25 cellular contexts compared by ENCODE assay signal in the genomic region with DNA sequence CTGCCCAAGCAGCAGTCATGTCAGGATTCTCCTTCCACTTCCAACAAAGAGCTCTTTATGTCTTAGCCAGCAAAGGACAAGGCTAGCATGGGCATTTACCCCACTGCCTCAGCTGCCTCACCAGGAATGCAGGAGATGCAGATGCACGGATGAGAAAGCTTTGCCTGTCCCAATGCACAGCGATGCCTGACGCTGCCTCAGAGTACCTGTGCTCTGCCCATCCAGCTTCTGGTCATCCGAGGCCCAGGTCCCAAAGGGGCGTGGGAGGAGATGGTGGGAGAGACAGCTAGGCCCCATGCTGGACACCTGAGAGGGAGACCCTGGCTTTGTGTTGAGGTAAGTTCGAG. TPM values are rescaled to one million over a fixed set of nuclear protein-coding genes. Genes with fewer than 3 reads are reported as not detected.
DNase-seq lines count a peak whose midpoint lies in the region; ATAC-seq, FAIRE-seq and TF ChIP-seq lines count a peak whose summit lies in the region.
"Had no signal": no experiment of that assay in that cellular context is flagged by ENCODE, and none has a peak within 500 bp of the region (broad histone marks: within the 10 kb centered on the region; RNA-seq: fewer than 3 reads in every experiment).

No MANE protein-coding gene starts in this region.

- H3K56ac ChIP-seq in H1 (replicated peaks; ENCODE audit: insufficient read length, low read depth, low read length) = no peak overlapping the region

- H3K4me3 Mint-ChIP-seq in nephron = no peak overlapping the region
- no peak overlapping the region for H3K4me3 Mint-ChIP-seq in CD4-positive, alpha-beta T cell
- H3K4me3 Mint-ChIP-seq: activated CD8-positive, alpha-beta memory T cell treated with anti-CD3 and anti-CD28 coated beads, Interleukin-2, amount 10 ng/mL, durations not matched to agents 7 days and 5 days; WTC11 had no signal

- no peak overlapping the region for H2BK15ac ChIP-seq in H1 (ENCODE audit: low read length)

- H3K27me3 Mint-ChIP-seq in nephron (ENCODE audit: low read depth) = peaks cover 4% of the 10 kb centered on the region
- no peaks in the 10 kb centered on the region for H3K27me3 Mint-ChIP-seq in CD4-positive, alpha-beta T cell
- H3K27me3 Mint-ChIP-seq: activated CD8-positive, alpha-beta memory T cell treated with anti-CD3 and anti-CD28 coated beads, Interleukin-2, amount 10 ng/mL, durations not matched to agents 7 days and 5 days had no signal

- TF ChIP-seq RAD21 in H1 (IDR thresholded peaks at IDR 0.05 in 1 of 2, conservative IDR thresholded peaks at IDR 0.05 in 1 of 2; ENCODE audit: low read depth in 2 of 2, low read length in 2 of 2) = no peak

- in situ Hi-C loops in Panc1 (cut with HindIII; ENCODE audit: low pct_unique_long_range_greater_than_20kb, low sequenced_read_pairs) = no loop called here

- no peaks in the 10 kb centered on the region for H3K79me2 ChIP-seq in H1 (ENCODE audit: control insufficient read depth in 1 of 2, insufficient read depth in 2 of 2, low read length in 2 of 2)

- H4K91ac ChIP-seq in H1 (replicated peaks; ENCODE audit: insufficient read length, low read length) = no peak overlapping the region

- BruUV-seq in Panc1 (replicated peaks; lab: Mats Ljungman, UMichigan) = no TSS peak

- no peak overlapping the region for H2AK5ac ChIP-seq in H1 (ENCODE audit: low read depth, low read length)

- DNase-seq in Panc1 (ENCODE audit: low read depth, low spot score) (no peak), H1 (ENCODE audit: low read depth in 1 of 2, low spot score in 2 of 2) (no peak), testis (no peak), DMS79 treated with DMSO at 0.1 percent for 48 hours (lab: John Stamatoyannopoulos, UW) (no peak)
- no peak for DNase-seq in CD4-positive, alpha-beta T cell
- DNase-seq: activated naive CD4-positive, alpha-beta T cell; activated T-cell treated with anti-CD3 and anti-CD28 coated beads, Interleukin-2, amount 50 U/mL, for 48 hours; brain microvascular endothelial cell; effector CD8-positive, alpha-beta T cell; EL; heart left ventricle; left colon; mesenchymal stem cell; NCI-H1092; NCI-H187; NCI-H2171 treated with DMSO at 0.1 percent for 48 hours; NCI-H524 had no signal

- peak overlapping the region in 2 of 3 experiments; percentile 38 to 79 for H3K27ac Mint-ChIP-seq in nephron
- H3K27ac Mint-ChIP-seq in CD4-positive, alpha-beta T cell = no peak overlapping the region
- H3K27ac Mint-ChIP-seq: activated CD8-positive, alpha-beta memory T cell treated with anti-CD3 and anti-CD28 coated beads, Interleukin-2, amount 10 ng/mL, durations not matched to agents 7 days and 5 days; WTC11 had no signal

- TF ChIP-seq CTCF in Panc1 (IDR thresholded peaks at IDR 0.05) (no peak), H1 (IDR thresholded peaks at IDR 0.05; ENCODE audit: control extremely low read depth in 1 of 3, insufficient read depth in 1 of 3, low read depth in 1 of 3, low read length in 3 of 3) (no peak), nephron (IDR thresholded peaks at IDR 0.05; ENCODE audit: unreplicated experiment in 3 of 3) (no peak), testis (IDR thresholded peaks at IDR 0.05) (no peak)
- no peak for TF ChIP-seq CTCF in CD4-positive, alpha-beta T cell (IDR thresholded peaks at IDR 0.05)

- no peak overlapping the region for H3K4me2 ChIP-seq in H1 (ENCODE audit: insufficient read depth in 1 of 2, low read depth in 2 of 2, low read length in 2 of 2)
- H3K4me2 ChIP-seq: smooth muscle cell had no signal

- POLR2A ChIA-PET in Panc1 (lab: Charles Lee) = no interaction called here
- POLR2A ChIA-PET in H1 (lab: Charles Lee; ENCODE audit: partially characterized antibody) = no interaction called here
- POLR2A ChIA-PET in CD4-positive, alpha-beta T cell (lab: Charles Lee) = no interaction called here

- H3K9me3 ChIP-seq in Panc1 (ENCODE audit: control insufficient read depth, insufficient read depth, low read depth, low read length) = no peaks in the 10 kb centered on the region
- H3K9me3 ChIP-seq in H1 (ENCODE audit: insufficient read depth in 2 of 2, low read depth in 1 of 2, low read length in 1 of 2) = no peaks in the 10 kb centered on the region
- H3K9me3 ChIP-seq in testis = no peaks in the 10 kb centered on the region
- no peaks in the 10 kb centered on the region for H3K9me3 ChIP-seq in CD4-positive, alpha-beta T cell (ENCODE audit: control insufficient read depth, low read length)
- H3K9me3 ChIP-seq: heart left ventricle had no signal

- H4K5ac ChIP-seq in H1 (ENCODE audit: insufficient read length, low read depth, low read length) = no peak overlapping the region

- no peak for FAIRE-seq in H1 (lab: Jason Lieb, UNC)
- FAIRE-seq: GM12891, HepG2, RCC 7860 had no signal

- no peak overlapping the region for H3K18ac ChIP-seq in H1 (ENCODE audit: extremely low read depth, low read length)

- intact Hi-C loops in Panc1 (cut with micrococcal nuclease; ENCODE audit: unreplicated experiment) = no loop called here
- intact Hi-C loops in testis (cut with DNase I; ENCODE audit: low total_unique reads) = no loop called here
- intact Hi-C loops in CD4-positive, alpha-beta T cell (cut with DNase I, micrococcal nuclease) = no loop called here

- H3K27ac ChIP-seq in Panc1 (ENCODE audit: low read length) (0 out of 2 replicates have a peak overlapping the region, but pooled peaks have one; percentile 4), H1 (ENCODE audit: low read depth, low read length) (no peak overlapping the region), temporal lobe (ENCODE audit: low read depth, low read length) (peak overlapping the region; percentile 93), testis (no peak overlapping the region)
- no peak overlapping the region for H3K27ac ChIP-seq in CD4-positive, alpha-beta T cell (ENCODE audit: low read depth, low read length)
- H3K27ac ChIP-seq: brain microvascular endothelial cell had no signal

- H3K36me3 ChIP-seq in Panc1 (ENCODE audit: control insufficient read depth, insufficient read depth, low read length) (no peaks in the 10 kb centered on the region), H1 (ENCODE audit: control insufficient read depth in 2 of 4, insufficient read depth in 4 of 4, low read length in 3 of 4) (no peaks in the 10 kb centered on the region), testis (ENCODE audit: low read depth, missing control alignments) (no peaks in the 10 kb centered on the region)
- H3K36me3 ChIP-seq: brain microvascular endothelial cell, heart left ventricle had no signal

- H2BK12ac ChIP-seq in H1 (ENCODE audit: low read depth, low read length) = 0 out of 2 replicates have a peak overlapping the region, but pooled peaks have one; percentile 4

- no peak overlapping the region for H2BK5ac ChIP-seq in H1 (ENCODE audit: low read depth, low read length)

- no peak overlapping the region for H3K23ac ChIP-seq in H1 (ENCODE audit: insufficient read length)

- no peaks in the 10 kb centered on the region for H3K79me1 ChIP-seq in H1 (ENCODE audit: low read depth, low read length)

- no peaks in the 10 kb centered on the region for H4K20me1 ChIP-seq in H1 (replicated peaks in 1 of 2; ENCODE audit: control insufficient read depth in 1 of 2, insufficient read depth in 2 of 2, low read length in 2 of 2)

- H3K36me3 Mint-ChIP-seq in nephron (ENCODE audit: low read depth) = no peaks in the 10 kb centered on the region
- H3K36me3 Mint-ChIP-seq in CD4-positive, alpha-beta T cell (ENCODE audit: low read depth) = no peaks in the 10 kb centered on the region
- H3K36me3 Mint-ChIP-seq: activated CD8-positive, alpha-beta memory T cell treated with anti-CD3 and anti-CD28 coated beads, Interleukin-2, amount 10 ng/mL, durations not matched to agents 7 days and 5 days; WTC11 had no signal

- no peak overlapping the region for H2BK120ac ChIP-seq in H1 (replicated peaks; ENCODE audit: low read depth, low read length)

- no peak overlapping the region for H3K14ac ChIP-seq in H1 (ENCODE audit: insufficient read length)

- H3K27me3 ChIP-seq in Panc1 (ENCODE audit: control insufficient read depth, insufficient read depth, low read length) = no peaks in the 10 kb centered on the region
- no peaks in the 10 kb centered on the region for H3K27me3 ChIP-seq in H1 (replicated peaks in 1 of 4; ENCODE audit: control insufficient read depth in 3 of 4, extremely low read depth in 1 of 4, insufficient read depth in 3 of 4, low read length in 3 of 4)
- H3K27me3 ChIP-seq in testis = no peaks in the 10 kb centered on the region
- H3K27me3 ChIP-seq in CD4-positive, alpha-beta T cell (ENCODE audit: control insufficient read depth, insufficient read depth, low read length) = no peaks in the 10 kb centered on the region
- H3K27me3 ChIP-seq: brain microvascular endothelial cell, heart left ventricle had no signal

- WGBS in H1 (ENCODE audit: extremely low coverage in 1 of 2, insufficient coverage in 1 of 2, insufficient read length in 1 of 2, insufficient replicate concordance in 2 of 2, low coverage in 1 of 2, low lambda C conversion rate in 2 of 2, missing lambda C conversion rate in 1 of 2), 2 experiments = 83% methylated on average over 6 of the region's 6 CpGs; no CpG with 5 or more reads in 1 of the 2 experiments
- WGBS in testis, 2 donors = 77 to 82% methylated on average over 6 of the region's 6 CpGs

- 0 out of 2 replicates have a peak overlapping the region, but pooled peaks have one; percentile 28 for H2AFZ ChIP-seq in H1 (ENCODE audit: low read length)

- ATAC-seq in Panc1 = no peak
- ATAC-seq in CD4-positive, alpha-beta T cell (ENCODE audit: poor library complexity) = no peak
- ATAC-seq: activated CD8-positive, alpha-beta memory T cell treated with anti-CD3 and anti-CD28 coated beads, Interleukin-2, amount 10 ng/mL, durations not matched to agents 7 days and 5 days; heart left ventricle; left colon had no signal

- H3K4me3 ChIP-seq in Panc1 (ENCODE audit: low read depth in 2 of 2, low read length in 2 of 2) = no peak overlapping the region
- no peak overlapping the region for H3K4me3 ChIP-seq in H1 (ENCODE audit: extremely low read depth in 1 of 4, insufficient read depth in 2 of 4, low read depth in 3 of 4, low read length in 4 of 4)
- no peak overlapping the region for H3K4me3 ChIP-seq in testis
- H3K4me3 ChIP-seq: heart left ventricle, smooth muscle cell had no signal

- no peak overlapping the region for H3K4ac ChIP-seq in H1 (replicated peaks; ENCODE audit: insufficient read length, low read depth, low read length)

- H3K4me1 ChIP-seq in Panc1 (ENCODE audit: control insufficient read depth, insufficient read depth, low read length) (peaks cover 3% of the 10 kb centered on the region), H1 (replicated peaks in 1 of 4; ENCODE audit: control insufficient read depth in 3 of 4, insufficient read depth in 4 of 4, low read length in 3 of 4) (peaks cover 0 to 6% (median 0%) of the 10 kb centered on the region in 4 experiments; a peak in 2 of 7 replicates), testis (peaks cover 9% of the 10 kb centered on the region)

- peaks cover 39% of the 10 kb centered on the region for H3K4me1 Mint-ChIP-seq in nephron
- no peaks in the 10 kb centered on the region for H3K4me1 Mint-ChIP-seq in CD4-positive, alpha-beta T cell (ENCODE audit: low read depth)
- H3K4me1 Mint-ChIP-seq: activated CD8-positive, alpha-beta memory T cell treated with anti-CD3 and anti-CD28 coated beads, Interleukin-2, amount 10 ng/mL, durations not matched to agents 7 days and 5 days had no signal

- H3K9ac ChIP-seq in H1 (replicated peaks in 1 of 4; ENCODE audit: extremely low read depth in 1 of 4, low read depth in 3 of 4, low read length in 3 of 4) = no peak overlapping the region

- TF ChIP-seq EP300 in H1 (IDR thresholded peaks at IDR 0.05; ENCODE audit: borderline replicate concordance in 1 of 2, low read depth in 2 of 2, low read length in 2 of 2) = no peak

- H4K8ac ChIP-seq in H1 (ENCODE audit: extremely low read depth, insufficient read depth, low read length) = no peak overlapping the region

- CTCF ChIA-PET in Panc1 (lab: Charles Lee) = no interaction called here
- CTCF ChIA-PET in H1 (lab: Charles Lee; ENCODE audit: partially characterized antibody) = interaction anchor here (0.9 to 1.3 kb wide), 2 partner anchors 12 to 52 kb away, joined by 5 to 8 read pairs; no protein-coding TSS in a partner anchor
- CTCF ChIA-PET in CD4-positive, alpha-beta T cell (lab: Charles Lee) = no interaction called here

- H2BK20ac ChIP-seq in H1 (ENCODE audit: low read length) = no peak overlapping the region

- H3K9me3 Mint-ChIP-seq in nephron = no peaks in the 10 kb centered on the region
- no peaks in the 10 kb centered on the region for H3K9me3 Mint-ChIP-seq in CD4-positive, alpha-beta T cell
- H3K9me3 Mint-ChIP-seq: WTC11 had no signal

- H3K23me2 ChIP-seq in H1 (ENCODE audit: low read depth, low read length) = no peaks in the 10 kb centered on the region

- TF ChIP-seq POLR2A in H1 (IDR thresholded peaks at IDR 0.05; ENCODE audit: control extremely low read depth in 1 of 2, low read depth in 2 of 2, low read length in 2 of 2) (no peak), testis (IDR thresholded peaks at IDR 0.05) (no peak)

RNA-seq across cellular contexts. Expression of a gene that starts 59.0 kb away (rescaled TPM):
- total RNA-seq in Panc1 (2021; ENCODE audit: unreplicated experiment) (187 TPM), temporal lobe (85.6 TPM), testis (10 to 100 TPM; 82.0 to 96.6 TPM)
- 155 TPM for polyA plus RNA-seq in Panc1 (2012; ENCODE audit: insufficient read length)
- 67.5 and 68.9 TPM in 2 replicates for total RNA-seq in H1 (2021; fragmentation: NEBNext Ultra II Directional; extraction: Animal tissue kit (Norgen Biotek cat#: 25700))
- polyA plus RNA-seq in H1 (2011; rRNA removed) (24.9 and 36.0 TPM in 2 replicates), testis (ENCODE audit: insufficient read depth, low read depth, low replicate concordance) (100 TPM)
- 14.9 TPM for polyA plus RNA-seq in H1 (2011; cell fraction: cytosol; rRNA removed)
- polyA plus RNA-seq in H1 (2011; cell fraction: nucleus; rRNA removed) = 108 TPM
- 22.9 to 44.8 TPM (median 38.6 TPM) in 4 replicates for polyA plus RNA-seq in H1 (2012, experiment 1 of 2)
- 26.3 TPM for polyA plus RNA-seq in H1 (2012, experiment 2 of 2)
- 31.8 TPM for polyA plus RNA-seq in H1 (2013, experiment 1 of 2)
- 31.3 TPM for polyA plus RNA-seq in H1 (2013, experiment 2 of 2)
- 22.1 and 38.7 TPM in 2 replicates for polyA minus RNA-seq in H1 (2011; rRNA and poly(A)+ RNA removed)
- 41.8 TPM for polyA minus RNA-seq in H1 (2011; cell fraction: cytosol; rRNA and poly(A)+ RNA removed)
- 37.3 TPM for polyA minus RNA-seq in H1 (2011; cell fraction: nucleus; rRNA and poly(A)+ RNA removed)
- 100 to 1,000 TPM; 580 to 609 TPM for total RNA-seq in CD4-positive, alpha-beta T cell

Comparison
In these comparisons a context has a peak if more than half of its experiments do, and no peak if none do; other contexts are left out.
1. H3K27ac ChIP-seq: peak in Panc1 (single experiment) and temporal lobe (single experiment); none in H1 (single experiment), testis (0 of 2) and CD4-positive, alpha-beta T cell (single experiment).